ENCODE assay signal across 26 cellular contexts in genomic region chr16:78048319-78048718, GRCh38.
"Had no signal": no experiment of that assay in that cellular context is flagged by ENCODE, and none has a peak within 500 bp of the region (broad histone marks: within the 10 kb centered on the region; RNA-seq: fewer than 3 reads in every experiment).

No MANE protein-coding gene starts in this region.

- DNase-seq: stimulated activated CD4-positive, alpha-beta T cell treated with anti-CD3 and anti-CD28 coated beads, Interleukin-2, amount 100 ng/mL, for 48 hours; stimulated activated CD4-positive, alpha-beta T cell treated with anti-CD3 and anti-CD28 coated beads, Interleukin-4, amount 100 ng/mL, for 1 hour; stimulated activated CD4-positive, alpha-beta T cell treated with anti-CD3 and anti-CD28 coated beads, Interleukin-4, amount 100 ng/mL, for 24 hours; stimulated activated CD4-positive, alpha-beta T cell treated with anti-CD3 and anti-CD28 coated beads, Interleukin-4, amount 100 ng/mL, for 4 hours; stimulated activated CD8-positive, alpha-beta memory T cell treated with anti-CD3 and anti-CD28 coated beads, Interleukin-4, amount 100 ng/mL, for 48 hours; stimulated activated naive B cell treated with anti-CD40 and anti-IgM and Interleukin-4, amounts not matched to agents 10 μg/mL and 1 μg/mL and 100 μg/mL, for 72 hours; stimulated activated naive CD4-positive, alpha-beta T cell; stimulated activated naive CD4-positive, alpha-beta T cell treated with Interleukin-2 at 50 U/mL for 16 hours; stimulated activated naive CD8-positive, alpha-beta T cell treated with anti-CD3 and anti-CD28 coated beads, Interleukin-15, amount 100 ng/mL, for 72 hours; stimulated activated naive CD8-positive, alpha-beta T cell treated with anti-CD3 and anti-CD28 coated beads, Interleukin-15, Interleukin-2, amounts not matched to agents 100 U/mL and 50 U/mL, for 24 hours; stomach; substantia nigra; testis; thyroid gland; tibial artery; transverse colon; trophoblast cell; upper lobe of right lung; uterus had no signal

- H3K4me1 ChIP-seq: testis, thyroid gland, upper lobe of right lung, uterus, vagina had no signal

- ATAC-seq: stimulated activated effector memory CD8-positive, alpha-beta T cell treated with anti-CD3 and anti-CD28 coated beads, Interleukin-12 subunit alpha, Interleukin-12 subunit beta, amount 100 ng/mL, for 72 hours; stimulated activated memory B cell treated with anti-CD40 and anti-IgM and Interleukin-4, amounts not matched to agents 10 μg/mL and 1 μg/mL and 100 μg/mL, for 72 hours; stimulated activated naive B cell treated with anti-CD40 and anti-IgM and Interleukin-4, amounts not matched to agents 10 μg/mL and 1 μg/mL and 100 μg/mL, for 72 hours; stimulated activated naive CD8-positive, alpha-beta T cell treated with anti-CD3 and anti-CD28 coated beads, Interleukin-15, amount 100 ng/mL, for 72 hours; stimulated activated naive CD8-positive, alpha-beta T cell treated with anti-CD3 and anti-CD28 coated beads, Interleukin-15, Interleukin-2, amounts not matched to agents 100 U/mL and 50 U/mL, for 24 hours; upper lobe of right lung had no signal

- H3K9me3 ChIP-seq: stomach, suprapubic skin, testis, thoracic aorta, thyroid gland, tibial artery, tibial nerve, transverse colon, upper lobe of left lung, upper lobe of right lung, uterus, vagina had no signal

- H3K4me3 ChIP-seq: stomach, suprapubic skin, testis, thoracic aorta, thyroid gland, tibial artery, tibial nerve, transverse colon, upper lobe of left lung, upper lobe of right lung, uterus, vagina had no signal

- H3K27me3 ChIP-seq: testis, thyroid gland, tibial artery, upper lobe of left lung, uterus, vagina had no signal

- H3K27ac ChIP-seq: stomach, suprapubic skin, testis, thoracic aorta, thyroid gland, tibial artery, tibial nerve, transverse colon, upper lobe of left lung, upper lobe of right lung, uterus, vagina had no signal

- H3K36me3 ChIP-seq: stomach, suprapubic skin, thoracic aorta, thyroid gland, tibial artery, tibial nerve, transverse colon, upper lobe of left lung, upper lobe of right lung, uterus, vagina had no signal
